ENCODE assay signal across 9 cellular contexts in the genomic region with DNA sequence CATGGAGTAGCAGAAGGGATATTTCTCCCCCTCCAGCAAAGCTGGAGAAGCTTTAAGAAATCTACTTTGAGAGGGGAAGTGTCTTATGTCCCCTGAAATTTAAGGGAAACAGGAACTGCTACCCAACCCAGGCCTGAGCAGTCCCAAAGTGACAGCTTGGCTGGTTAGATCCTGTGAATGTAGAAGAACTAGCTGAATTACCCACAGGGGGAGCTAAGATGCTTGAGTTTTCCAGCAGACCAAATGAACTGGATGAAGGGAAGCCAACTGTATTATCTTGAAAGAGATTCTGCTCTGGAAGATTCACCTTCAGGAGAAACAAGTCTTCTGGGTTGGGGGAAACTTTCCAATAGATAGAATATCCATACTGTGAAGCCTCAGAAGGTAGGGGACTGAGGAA.
DNase-seq lines count a peak whose midpoint lies in the region; ATAC-seq and TF ChIP-seq lines count a peak whose summit lies in the region.
"Had no signal": no experiment of that assay in that cellular context is flagged by ENCODE, and none has a peak within 500 bp of the region (broad histone marks: within the 10 kb centered on the region; RNA-seq: fewer than 3 reads in every experiment).

No MANE protein-coding gene starts in this region.

- no peak overlapping the region for H3K27ac ChIP-seq in heart right ventricle

- intact Hi-C loops in heart right ventricle (cut with DNase I): no loop called here
- intact Hi-C loops in Right ventricle myocardium inferior (cut with DNase I): no loop called here

- no peaks in the 10 kb centered on the region for H3K9me2 ChIP-seq in Loucy (replicated peaks; ENCODE audit: low read depth, low read length)

- ATAC-seq in heart right ventricle (peak in 2 of 8 donors; percentile 30 to 39), Right ventricle myocardium inferior (no peak), GM19035 (IDR thresholded peaks at IDR 0.05; ENCODE audit: unreplicated experiment) (no peak)
- ATAC-seq in activated CD8-positive, alpha-beta T cell treated with anti-CD3 and anti-CD28 coated beads, Interleukin-2, amount 10 ng/mL, durations not matched to agents 7 days and 5 days: no peak

- no peak overlapping the region; the same call in 1 of the 2 replicates for H2AFZ ChIP-seq in Loucy (ENCODE audit: low read length)

- H3F3A ChIP-seq in Loucy (ENCODE audit: low read depth): no peaks in the 10 kb centered on the region

- TF ChIP-seq CTCF in heart right ventricle (IDR thresholded peaks at IDR 0.05) (peak in 5 of 9 donors; percentile 14 to 42 (median 33)), Loucy (conservative IDR thresholded peaks at IDR 0.05; ENCODE audit: low read length) (peak; percentile 19)

- CTCF ChIA-PET in activated CD8-positive, alpha-beta T cell treated with anti-CD3 and anti-CD28 coated beads, Interleukin-2, amount 10 ng/mL, durations not matched to agents 7 days and 5 days (lab: Charles Lee): no interaction called here

- no peaks in the 10 kb centered on the region for H3K79me2 ChIP-seq in Loucy (ENCODE audit: insufficient read depth, low read length)

- no peaks in the 10 kb centered on the region for H3K4me1 Mint-ChIP-seq in activated CD8-positive, alpha-beta T cell treated with anti-CD3 and anti-CD28 coated beads, Interleukin-2, amount 10 ng/mL, durations not matched to agents 7 days and 5 days (ENCODE audit: low read depth)

- POLR2A ChIA-PET in activated CD8-positive, alpha-beta T cell treated with anti-CD3 and anti-CD28 coated beads, Interleukin-2, amount 10 ng/mL, durations not matched to agents 7 days and 5 days (lab: Charles Lee): no interaction called here

- no peaks in the 10 kb centered on the region for H3K36me3 ChIP-seq in heart right ventricle
- no peaks in the 10 kb centered on the region for H3K36me3 ChIP-seq in Loucy (ENCODE audit: insufficient read depth, low read length)

- H4K20me1 ChIP-seq in Loucy (ENCODE audit: insufficient read depth, low read length, poor library complexity, severe bottlenecking): no peaks in the 10 kb centered on the region

- H3K36me3 Mint-ChIP-seq in activated CD8-positive, alpha-beta T cell treated with anti-CD3 and anti-CD28 coated beads, Interleukin-2, amount 10 ng/mL, durations not matched to agents 7 days and 5 days (ENCODE audit: low read depth): no peaks in the 10 kb centered on the region

- no peak overlapping the region for H3K4me3 Mint-ChIP-seq in activated CD8-positive, alpha-beta T cell treated with anti-CD3 and anti-CD28 coated beads, Interleukin-2, amount 10 ng/mL, durations not matched to agents 7 days and 5 days

- H3K9me3 ChIP-seq in heart right ventricle (no peaks in the 10 kb centered on the region), Loucy (ENCODE audit: insufficient read depth, low read depth, low read length) (no peaks in the 10 kb centered on the region)

- H3K27ac Mint-ChIP-seq in activated CD8-positive, alpha-beta T cell treated with anti-CD3 and anti-CD28 coated beads, Interleukin-2, amount 10 ng/mL, durations not matched to agents 7 days and 5 days: no peak overlapping the region

- DNase-seq in heart right ventricle: no peak
- DNase-seq in Right ventricle myocardium inferior (ENCODE audit: missing footprints): no peak
- DNase-seq in cerebellar cortex (ENCODE audit: low spot score): peak; percentile 7
- DNase-seq in superior temporal gyrus (ENCODE audit: extremely low spot score): peak; percentile 71
- no peak for DNase-seq in AML-193 (lab: John Stamatoyannopoulos, UW)
- no peak for DNase-seq in activated CD8-positive, alpha-beta T cell treated with anti-CD3 and anti-CD28 coated beads, Interleukin-2, amount 10 ng/mL, durations not matched to agents 7 days and 5 days
- DNase-seq: activated CD8-positive, alpha-beta memory T cell treated with anti-CD3 and anti-CD28 coated beads, Interleukin-2, amount 50 U/mL, for 4 hours had no signal

- H3K9me3 Mint-ChIP-seq in activated CD8-positive, alpha-beta T cell treated with anti-CD3 and anti-CD28 coated beads, Interleukin-2, amount 10 ng/mL, durations not matched to agents 7 days and 5 days (ENCODE audit: insufficient read depth): no peaks in the 10 kb centered on the region

- no peaks in the 10 kb centered on the region for H3K27me3 ChIP-seq in heart right ventricle
- no peaks in the 10 kb centered on the region for H3K27me3 ChIP-seq in Loucy (ENCODE audit: insufficient read depth, low read length, poor library complexity, severe bottlenecking)

- no peaks in the 10 kb centered on the region for H3K27me3 Mint-ChIP-seq in activated CD8-positive, alpha-beta T cell treated with anti-CD3 and anti-CD28 coated beads, Interleukin-2, amount 10 ng/mL, durations not matched to agents 7 days and 5 days (ENCODE audit: low read depth)

- H3K9ac ChIP-seq in Loucy (ENCODE audit: low read depth, low read length, poor library complexity, severe bottlenecking): no peak overlapping the region

- H3K4me2 ChIP-seq in Loucy (ENCODE audit: low read depth, low read length, poor library complexity, severe bottlenecking): no peak overlapping the region

- H3K4me1 ChIP-seq in heart right ventricle (no peaks in the 10 kb centered on the region), Loucy (ENCODE audit: insufficient read depth, low read length, poor library complexity, severe bottlenecking) (no peaks in the 10 kb centered on the region)

- H3K4me3 ChIP-seq in heart right ventricle (no peak overlapping the region), Loucy (ENCODE audit: low read length, poor library complexity, severe bottlenecking) (no peak overlapping the region)

Comparison
In these comparisons a context has a peak if more than half of its experiments do, and no peak if none do; other contexts are left out.
1. DNase-seq: peak in cerebellar cortex (single experiment) and superior temporal gyrus (single experiment); none in heart right ventricle (0 of 2), Right ventricle myocardium inferior (single experiment), AML-193 (0 of 2) and activated CD8-positive, alpha-beta T cell treated with anti-CD3 and anti-CD28 coated beads, Interleukin-2, amount 10 ng/mL, durations not matched to agents 7 days and 5 days (single experiment).